ENCODE assay signal across 2 cellular contexts in genomic region chr7:122072924-122073599, GRCh38.
TF ChIP-seq lines count a peak whose summit lies in the region.

No MANE protein-coding gene starts in this region.

TF ChIP-seq in WTC11, 78 proteins besides CTCF, POLR2A, EP300 and RAD21:
- TF ChIP-seq ATF6 (CRISPR knock-in tag; IDR thresholded peaks at IDR 0.05) = no peak
- 0 out of 2 replicates have a peak, but pooled peaks have one; percentile 9 for TF ChIP-seq ZNF671 (CRISPR knock-in tag; IDR thresholded peaks at IDR 0.05)
- TF ChIP-seq AR (CRISPR knock-in tag; IDR thresholded peaks at IDR 0.05) = 0 out of 2 replicates have a peak, but pooled peaks have one; percentile 3
- 0 out of 2 replicates have a peak, but pooled peaks have one; percentile 25 for TF ChIP-seq NFATC4 (CRISPR knock-in tag; IDR thresholded peaks at IDR 0.05)
- peak; percentile 28; the same call in 1 of the 2 replicates for TF ChIP-seq ZNF532 (CRISPR knock-in tag; IDR thresholded peaks at IDR 0.05; ENCODE audit: borderline replicate concordance)
- TF ChIP-seq ZNF416 (CRISPR knock-in tag; IDR thresholded peaks at IDR 0.05) = 0 out of 2 replicates have a peak, but pooled peaks have one; percentile 39

TF ChIP-seq in H1, 55 proteins besides CTCF, POLR2A, EP300 and RAD21 (continued from another document):
- TF ChIP-seq ZNF274 (IDR thresholded peaks at IDR 0.05; ENCODE audit: borderline replicate concordance, extremely low read depth, low read length) = no peak
- TF ChIP-seq POU5F1 (IDR thresholded peaks at IDR 0.05; ENCODE audit: low read depth, low read length) = no peak
- TF ChIP-seq JUN (IDR thresholded peaks at IDR 0.05; ENCODE audit: low read depth, low read length) = no peak
- TF ChIP-seq MAFK (IDR thresholded peaks at IDR 0.05; ENCODE audit: low read depth, low read length) = no peak
- no peak for TF ChIP-seq TAF1 (IDR thresholded peaks at IDR 0.05; ENCODE audit: low read depth, low read length)
- no peak for TF ChIP-seq BACH1 (IDR thresholded peaks at IDR 0.05; ENCODE audit: low read length)
- peak; percentile 2; the same call in 1 of the 2 replicates for TF ChIP-seq ATF2 (IDR thresholded peaks at IDR 0.05; ENCODE audit: low read length)
- TF ChIP-seq CHD2 (IDR thresholded peaks at IDR 0.05; ENCODE audit: low read length) = peak; percentile 24; the same call in 1 of the 2 replicates
- no peak for TF ChIP-seq E2F6 (IDR thresholded peaks at IDR 0.05)
- TF ChIP-seq CREB1 (IDR thresholded peaks at IDR 0.05) = no peak
- TF ChIP-seq GTF2F1 (IDR thresholded peaks at IDR 0.05; ENCODE audit: borderline replicate concordance, low read depth, low read length) = no peak
- TF ChIP-seq BCL11A (IDR thresholded peaks at IDR 0.05; ENCODE audit: low read depth in 2 of 2, low read length in 2 of 2) = no peak
- no peak for TF ChIP-seq NANOG (IDR thresholded peaks at IDR 0.05; ENCODE audit: insufficient read depth, low read depth, low read length, poor library complexity, severe bottlenecking)
- TF ChIP-seq GABPA (IDR thresholded peaks at IDR 0.05; ENCODE audit: borderline replicate concordance, insufficient read depth, low read length) = no peak
